22 cellular contexts compared by ENCODE assay signal in genomic region chrX:153906126-153906917, GRCh38. TPM values are rescaled to one million over a fixed set of nuclear protein-coding genes. Genes with fewer than 3 reads are reported as not detected.
DNase-seq lines count a peak whose midpoint lies in the region; ATAC-seq and TF ChIP-seq lines count a peak whose summit lies in the region.
"Had no signal": no experiment of that assay in that cellular context is flagged by ENCODE, and none has a peak within 500 bp of the region (broad histone marks: within the 10 kb centered on the region; RNA-seq: fewer than 3 reads in every experiment).

No MANE protein-coding gene starts in this region.

- H3K4me3 ChIP-seq in thymus (ENCODE audit: low read length) = no peak overlapping the region
- H3K4me3 ChIP-seq in esophagus squamous epithelium = no peak overlapping the region
- H3K4me3 ChIP-seq: ascending aorta, left lung, testis had no signal

- ATAC-seq in T-helper 17 cell (peak; percentile 52), WTC11 (no peak), GM18517 (IDR thresholded peaks at IDR 0.05; ENCODE audit: unreplicated experiment) (no peak)
- ATAC-seq: left lung, SK-N-SH treated with all-trans-retinoic acid at 6 μM for 48 hours had no signal

- 73% methylated on average over 27 of the region's 27 CpGs for WGBS in thymus
- 73% methylated on average over 5 of the region's 27 CpGs; no CpG with 5 or more reads in 1 of the 2 donors for WGBS in esophagus squamous epithelium, 2 donors

- H3K9me3 ChIP-seq in T-helper 17 cell (ENCODE audit: control insufficient read depth, low read length, poor library complexity, severe bottlenecking) = no peaks in the 10 kb centered on the region
- no peaks in the 10 kb centered on the region for H3K9me3 ChIP-seq in thymus (ENCODE audit: control insufficient read depth)
- H3K9me3 ChIP-seq in esophagus squamous epithelium = no peaks in the 10 kb centered on the region
- H3K9me3 ChIP-seq: ascending aorta, left lung, testis had no signal

- no peak for DNase-seq in activated naive CD4-positive, alpha-beta T cell treated with anti-CD3 and anti-CD28 coated beads, Interleukin-2, amount 10 ng/mL, durations not matched to agents 7 days and 5 days
- DNase-seq in activated naive CD4-positive, alpha-beta T cell treated with Interleukin-2 at 50 U/mL for 16 hours = no peak
- no peak for DNase-seq in T-helper 17 cell
- DNase-seq in immature natural killer cell = peak; percentile 78 to 82 (median 81)
- DNase-seq in esophagus squamous epithelium (lab: John Stamatoyannopoulos, UW) = no peak
- DNase-seq in WTC11 (ENCODE audit: low spot score) = no peak
- DNase-seq: effector CD4-positive, alpha-beta T cell; midbrain; NCI-H1048; NCI-H1930; NCI-H446 treated with DMSO at 0.1 percent for 48 hours; small intestine; testis had no signal

- peak overlapping the region; percentile 42 for H3K27ac Mint-ChIP-seq in activated naive CD4-positive, alpha-beta T cell treated with anti-CD3 and anti-CD28 coated beads, Interleukin-2, amount 10 ng/mL, durations not matched to agents 7 days and 5 days
- H3K27ac Mint-ChIP-seq in T-helper 17 cell = peak overlapping the region; percentile 53
- peak overlapping the region; percentile 84 to 95 (median 91) for H3K27ac Mint-ChIP-seq in immature natural killer cell
- no peak overlapping the region for H3K27ac Mint-ChIP-seq in WTC11
- H3K27ac Mint-ChIP-seq: activated T-helper 2 cell treated with anti-CD3 and anti-CD28 coated beads, Interferon-gamma antibody, Interleukin-2, Interleukin-4, amounts not matched to agents 10 μg/mL and 5 μg/mL and 100 μg/mL, durations not matched to agents 14 hours and 24 hours and 36 hours had no signal

- no peak for TF ChIP-seq POLR2A in esophagus squamous epithelium (IDR thresholded peaks at IDR 0.05)

- TF ChIP-seq CTCF in esophagus squamous epithelium (IDR thresholded peaks at IDR 0.05) (no peak), WTC11 (IDR thresholded peaks at IDR 0.05) (no peak)

- H3K27me3 Mint-ChIP-seq in activated naive CD4-positive, alpha-beta T cell treated with anti-CD3 and anti-CD28 coated beads, Interleukin-2, amount 10 ng/mL, durations not matched to agents 7 days and 5 days = peaks cover 4% of the 10 kb centered on the region
- H3K27me3 Mint-ChIP-seq in T-helper 17 cell = no peaks in the 10 kb centered on the region
- peaks cover 3 to 12% (median 11%) of the 10 kb centered on the region in 3 donors for H3K27me3 Mint-ChIP-seq in immature natural killer cell (ENCODE audit: low read depth in 3 of 3)
- H3K27me3 Mint-ChIP-seq in WTC11 (ENCODE audit: low read depth) = no peaks in the 10 kb centered on the region; the same call in 1 of the 2 replicates

- POLR2A ChIA-PET in WTC11 (lab: Charles Lee) = no interaction called here

- CTCF ChIA-PET in activated naive CD4-positive, alpha-beta T cell treated with anti-CD3 and anti-CD28 coated beads, Interleukin-2, amount 10 ng/mL, durations not matched to agents 7 days and 5 days (lab: Charles Lee) = interaction anchor here (0.9 to 1.1 kb wide), 2 partner anchors 41 to 53 kb away, joined by 3 to 7 read pairs; no protein-coding TSS in a partner anchor
- CTCF ChIA-PET in WTC11 (lab: Charles Lee) = interaction anchor here (0.6 to 1.7 kb wide), 3 partner anchors 41 to 99 kb away, joined by 4 to 6 read pairs (median 4); no protein-coding TSS in a partner anchor

- H3K9me3 Mint-ChIP-seq in activated naive CD4-positive, alpha-beta T cell treated with anti-CD3 and anti-CD28 coated beads, Interleukin-2, amount 10 ng/mL, durations not matched to agents 7 days and 5 days = no peaks in the 10 kb centered on the region
- H3K9me3 Mint-ChIP-seq in immature natural killer cell (no peaks in the 10 kb centered on the region), WTC11 (no peaks in the 10 kb centered on the region)
- H3K9me3 Mint-ChIP-seq: activated T-helper 2 cell treated with anti-CD3 and anti-CD28 coated beads, Interferon-gamma antibody, Interleukin-2, Interleukin-4, amounts not matched to agents 10 μg/mL and 5 μg/mL and 100 μg/mL, durations not matched to agents 14 hours and 24 hours and 36 hours had no signal

- H3K4me1 ChIP-seq in thymus (ENCODE audit: control insufficient read depth, insufficient read depth, low read length) = no peaks in the 10 kb centered on the region
- H3K4me1 ChIP-seq in esophagus squamous epithelium = peaks cover 0 to 32% (median 0%) of the 10 kb centered on the region in 3 donors
- H3K4me1 ChIP-seq: ascending aorta, testis had no signal

- peaks cover 23% of the 10 kb centered on the region for H3K4me1 Mint-ChIP-seq in activated naive CD4-positive, alpha-beta T cell treated with anti-CD3 and anti-CD28 coated beads, Interleukin-2, amount 10 ng/mL, durations not matched to agents 7 days and 5 days
- peaks cover 23% of the 10 kb centered on the region for H3K4me1 Mint-ChIP-seq in T-helper 17 cell
- peaks cover 43 to 44% of the 10 kb centered on the region in 2 donors for H3K4me1 Mint-ChIP-seq in immature natural killer cell
- peaks cover 17% of the 10 kb centered on the region for H3K4me1 Mint-ChIP-seq in WTC11

- H3K4me3 Mint-ChIP-seq in activated naive CD4-positive, alpha-beta T cell treated with anti-CD3 and anti-CD28 coated beads, Interleukin-2, amount 10 ng/mL, durations not matched to agents 7 days and 5 days = no peak overlapping the region
- H3K4me3 Mint-ChIP-seq in T-helper 17 cell = peak overlapping the region; percentile 62
- H3K4me3 Mint-ChIP-seq in immature natural killer cell = peak overlapping the region; percentile 60 to 81 (median 69)
- no peak overlapping the region for H3K4me3 Mint-ChIP-seq in WTC11

- peaks cover 5% of the 10 kb centered on the region for H3K36me3 Mint-ChIP-seq in activated naive CD4-positive, alpha-beta T cell treated with anti-CD3 and anti-CD28 coated beads, Interleukin-2, amount 10 ng/mL, durations not matched to agents 7 days and 5 days
- H3K36me3 Mint-ChIP-seq in T-helper 17 cell (ENCODE audit: low read depth) (no peaks in the 10 kb centered on the region), immature natural killer cell (no peaks in the 10 kb centered on the region), WTC11 (no peaks in the 10 kb centered on the region)

- no peaks in the 10 kb centered on the region for H3K27me3 ChIP-seq in thymus (ENCODE audit: control insufficient read depth, insufficient read depth)
- no peaks in the 10 kb centered on the region for H3K27me3 ChIP-seq in esophagus squamous epithelium
- H3K27me3 ChIP-seq: ascending aorta, left lung, testis had no signal

- intact Hi-C loops in esophagus squamous epithelium (cut with DNase I) = no loop called here

- H3K36me3 ChIP-seq in thymus (ENCODE audit: control insufficient read depth, insufficient read depth) (peaks cover 38% of the 10 kb centered on the region), esophagus squamous epithelium (no peaks in the 10 kb centered on the region)
- H3K36me3 ChIP-seq: ascending aorta had no signal

- H3K27ac ChIP-seq in thymus (ENCODE audit: low read depth) = peak overlapping the region; percentile 52
- H3K27ac ChIP-seq in esophagus squamous epithelium = no peak overlapping the region
- H3K27ac ChIP-seq: ascending aorta, KMS-11, left lung, RWPE1, testis had no signal

TF ChIP-seq in WTC11, 78 proteins besides CTCF, POLR2A, EP300 and RAD21:
- TF ChIP-seq ZMAT4 (CRISPR knock-in tag; IDR thresholded peaks at IDR 0.05) (no peak), ZBTB21 (CRISPR knock-in tag; IDR thresholded peaks at IDR 0.05; ENCODE audit: borderline replicate concordance) (no peak), GABPB1 (CRISPR knock-in tag; IDR thresholded peaks at IDR 0.05) (no peak), MAX (CRISPR knock-in tag; IDR thresholded peaks at IDR 0.05) (no peak), FOXP1 (CRISPR knock-in tag; IDR thresholded peaks at IDR 0.05; ENCODE audit: borderline replicate concordance) (no peak)
- TF ChIP-seq, protein P1, sequence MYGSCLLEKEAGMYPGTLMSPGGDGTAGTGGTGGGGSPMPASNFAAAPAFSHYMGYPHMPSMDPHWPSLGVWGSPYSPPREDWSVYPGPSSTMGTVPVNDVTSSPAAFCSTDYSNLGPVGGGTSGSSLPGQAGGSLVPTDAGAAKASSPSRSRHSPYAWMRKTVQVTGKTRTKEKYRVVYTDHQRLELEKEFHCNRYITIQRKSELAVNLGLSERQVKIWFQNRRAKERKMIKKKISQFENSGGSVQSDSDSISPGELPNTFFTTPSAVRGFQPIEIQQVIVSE (CRISPR knock-in tag; IDR thresholded peaks at IDR 0.05; ENCODE audit: borderline replicate concordance) = no peak

RNA-seq across cellular contexts. Expression of gene AVPR2, which starts 1.8 kb away (rescaled TPM):
- not detected for total RNA-seq in T-helper 17 cell
- polyA plus RNA-seq in immature natural killer cell = not detected
- 1.8 TPM for polyA plus RNA-seq in thymus
- total RNA-seq in esophagus squamous epithelium = 1 to 10 TPM in 1 of 4 donors, under 1 TPM in 3; 0.19 to 1.3 (median 0.29) TPM
- 0.11 TPM in 1 of 3 replicates, not detected in the others for total RNA-seq in WTC11 (2021)
- total RNA-seq: activated T-helper 2 cell treated with anti-CD3 and anti-CD28 coated beads, Interferon-gamma antibody, Interleukin-2, Interleukin-4, amounts not matched to agents 10 μg/mL and 5 μg/mL and 100 μg/mL, durations not matched to agents 14 hours and 24 hours and 36 hours; pulmonary artery endothelial cell had no signal

RNA-seq across cellular contexts. Expression of gene ARHGAP4, which starts 19.7 kb away (rescaled TPM):
- total RNA-seq in T-helper 17 cell (100 to 1,000 TPM; 374 to 404 TPM), esophagus squamous epithelium (10 to 100 TPM in 1 of 4 donors, 1 to 10 TPM in 3; 3.9 to 18.3 (median 7.6) TPM), WTC11 (2021) (52.1 to 66.9 TPM (median 65.3 TPM) in 3 replicates)
- polyA plus RNA-seq in immature natural killer cell (100 to 1,000 TPM in 1 of 3 donors, 10 to 100 TPM in 2; 54.6 to 122 (median 75.7) TPM), thymus (481 TPM)

RNA-seq across cellular contexts. Expression of gene L1CAM, which starts 20.3 kb away (rescaled TPM):
- total RNA-seq in T-helper 17 cell = 1 to 10 TPM; 2.3 to 3.9 TPM
- not detected for polyA plus RNA-seq in immature natural killer cell
- polyA plus RNA-seq in thymus = 0.64 TPM
- 1 to 10 TPM in 2 of 4 donors, under 1 TPM in 2; 0.35 to 3.2 (median 1.3) TPM for total RNA-seq in esophagus squamous epithelium
- 40.2 to 55.2 TPM (median 49.4 TPM) in 3 replicates for total RNA-seq in WTC11 (2021)

RNA-seq across cellular contexts. Expression of gene NAA10, which starts 28.5 kb away (rescaled TPM):
- total RNA-seq in T-helper 17 cell (10 to 100 TPM; 42.8 to 48.5 TPM), esophagus squamous epithelium (10 to 100 TPM; 42.5 to 92.5 (median 87.6) TPM), WTC11 (2021) (97.1 to 107 TPM (median 101 TPM) in 3 replicates)
- polyA plus RNA-seq in immature natural killer cell (100 to 1,000 TPM in 2 of 3 donors, 10 to 100 TPM in 1; 70.6 to 126 (median 104) TPM), thymus (94.7 TPM)

RNA-seq across cellular contexts. Expression of gene RENBP, which starts 38.1 kb away (rescaled TPM):
- total RNA-seq in T-helper 17 cell (10 to 100 TPM in 1 of 2 donors, 1 to 10 TPM in 1; 8.8 to 11.5 TPM), esophagus squamous epithelium (1 to 10 TPM in 2 of 4 donors, under 1 TPM in 1, not detected in 1; 0.45 to 7.6 (median 3.1) TPM), WTC11 (2021) (14.0 to 18.6 TPM (median 16.2 TPM) in 3 replicates)
- polyA plus RNA-seq in immature natural killer cell (1 to 10 TPM in 1 of 3 donors, under 1 TPM in 1, not detected in 1; 0.93 to 3.1 TPM), thymus (18.3 TPM)

Comparison
In these comparisons a context has a peak if more than half of its experiments do, and no peak if none do; other contexts are left out.
1. DNase-seq: peak in immature natural killer cell (3 of 3); none in activated naive CD4-positive, alpha-beta T cell treated with anti-CD3 and anti-CD28 coated beads, Interleukin-2, amount 10 ng/mL, durations not matched to agents 7 days and 5 days (single experiment), activated naive CD4-positive, alpha-beta T cell treated with Interleukin-2 at 50 U/mL for 16 hours (single experiment), T-helper 17 cell (0 of 3), esophagus squamous epithelium (single experiment) and WTC11 (single experiment).
2. H3K4me3 Mint-ChIP-seq: peak in T-helper 17 cell (single experiment) and immature natural killer cell (5 of 5); none in activated naive CD4-positive, alpha-beta T cell treated with anti-CD3 and anti-CD28 coated beads, Interleukin-2, amount 10 ng/mL, durations not matched to agents 7 days and 5 days (single experiment) and WTC11 (single experiment).